8 cellular contexts compared by ENCODE assay signal in the genomic region with DNA sequence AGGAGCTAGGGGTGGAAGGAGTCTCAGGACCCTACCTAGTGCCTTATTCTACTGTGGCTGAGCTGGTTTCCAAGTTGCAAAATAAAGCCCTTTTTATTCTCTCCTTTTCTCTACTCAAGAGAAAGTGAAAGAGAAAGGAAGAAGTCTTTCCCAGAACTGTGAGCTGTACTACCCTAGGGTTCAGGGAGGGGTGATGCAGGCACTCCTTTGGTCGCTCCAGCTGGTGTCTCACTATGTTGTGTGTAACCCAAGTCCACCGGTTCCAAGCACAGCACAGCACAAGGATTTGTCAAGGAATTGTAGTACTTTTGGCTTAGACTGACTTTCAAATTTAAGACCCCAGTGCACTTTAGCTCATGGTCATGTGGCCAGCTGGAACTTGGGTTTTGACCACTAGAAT.
"Had no signal": no experiment of that assay in that cellular context is flagged by ENCODE, and none has a peak within 500 bp of the region (broad histone marks: within the 10 kb centered on the region; RNA-seq: fewer than 3 reads in every experiment).

No MANE protein-coding gene starts in this region.

- DNase-seq: effector CD4-positive, alpha-beta T cell; gastrocnemius medialis; glutamatergic neuron; left lung; lower lobe of right lung; psoas muscle; sigmoid colon; stimulated activated naive CD4-positive, alpha-beta T cell had no signal

- ATAC-seq: gastrocnemius medialis, left lung, lower lobe of right lung, psoas muscle had no signal
